Comparison of ENCODE assay signal across 8 cellular contexts in genomic region chr21:45590726-45591618, GRCh38. TPM values are rescaled to one million over a fixed set of nuclear protein-coding genes. Genes with fewer than 3 reads are reported as not detected.
DNase-seq lines count a peak whose midpoint lies in the region; ATAC-seq and TF ChIP-seq lines count a peak whose summit lies in the region.

No MANE protein-coding gene starts in this region.

- H3K9me3 Mint-ChIP-seq in activated CD8-positive, alpha-beta T cell treated with anti-CD3 and anti-CD28 coated beads for 36 hours: peaks cover 18% of the 10 kb centered on the region

- H3K4me3 Mint-ChIP-seq in activated CD8-positive, alpha-beta T cell treated with anti-CD3 and anti-CD28 coated beads for 36 hours: no peak overlapping the region

- H3K27me3 Mint-ChIP-seq in activated CD8-positive, alpha-beta T cell treated with anti-CD3 and anti-CD28 coated beads for 36 hours: peaks cover 15% of the 10 kb centered on the region

- H3K27ac Mint-ChIP-seq in activated CD8-positive, alpha-beta T cell treated with anti-CD3 and anti-CD28 coated beads for 36 hours: no peak overlapping the region

- ATAC-seq in HG02642 (IDR thresholded peaks at IDR 0.05; ENCODE audit: poor library complexity, unreplicated experiment) (peak; percentile 42), left cardiac atrium (peak; percentile 54 to 74), GM18867 (IDR thresholded peaks at IDR 0.05; ENCODE audit: unreplicated experiment) (no peak), HG02571 (IDR thresholded peaks at IDR 0.05; ENCODE audit: unreplicated experiment) (no peak)
- peak; percentile 47 for ATAC-seq in activated CD8-positive, alpha-beta T cell treated with anti-CD3 and anti-CD28 coated beads for 36 hours

- no peak overlapping the region for H3K27ac ChIP-seq in AG04450 (ENCODE audit: low read depth, low read length)

- H3K4me3 ChIP-seq in AG04450 (ENCODE audit: low read depth, low read length): peak overlapping the region; percentile 44; the same call in 1 of the 2 replicates

- TF ChIP-seq CTCF in AG04450 (IDR thresholded peaks at IDR 0.05; ENCODE audit: low read depth, low read length): no peak
- no peak for TF ChIP-seq CTCF in activated CD8-positive, alpha-beta T cell treated with anti-CD3 and anti-CD28 coated beads for 36 hours (IDR thresholded peaks at IDR 0.05)

- H3K9me3 ChIP-seq in AG04450 (ENCODE audit: control insufficient read depth, insufficient read depth, low read length): peaks cover 24% of the 10 kb centered on the region

- intact Hi-C loops in activated CD8-positive, alpha-beta T cell treated with anti-CD3 and anti-CD28 coated beads for 36 hours (cut with micrococcal nuclease): no loop called here
- intact Hi-C loops in left cardiac atrium (cut with DNase I): loop anchor here in 1 of 2 donors (5.0 kb wide), 1 partner anchor 299 kb away; no protein-coding TSS in a partner anchor

- peaks cover 20% of the 10 kb centered on the region for H3K4me1 Mint-ChIP-seq in activated CD8-positive, alpha-beta T cell treated with anti-CD3 and anti-CD28 coated beads for 36 hours (ENCODE audit: low read depth)

- H3K36me3 Mint-ChIP-seq in activated CD8-positive, alpha-beta T cell treated with anti-CD3 and anti-CD28 coated beads for 36 hours (ENCODE audit: low read depth): peaks cover 7% of the 10 kb centered on the region

- DNase-seq in AG04450 (ENCODE audit: low read depth, low spot score) (no peak), left cardiac atrium (peak; percentile 34), NCI-H524 treated with DMSO at 0.1 percent for 48 hours (lab: John Stamatoyannopoulos, UW) (no peak)
- peak; percentile 77 for DNase-seq in activated CD8-positive, alpha-beta T cell treated with anti-CD3 and anti-CD28 coated beads for 36 hours
- DNase-seq in stimulated activated CD4-positive, alpha-beta T cell treated with anti-CD3 and anti-CD28 coated beads, Interleukin-2, amount 100 ng/mL, for 48 hours: peak; percentile 32 to 57

- CTCF ChIA-PET in AG04450 (lab: Charles Lee): no interaction called here
- CTCF ChIA-PET in activated CD8-positive, alpha-beta T cell treated with anti-CD3 and anti-CD28 coated beads for 36 hours (lab: Charles Lee): no interaction called here

- peaks cover 41% of the 10 kb centered on the region for H3K27me3 ChIP-seq in AG04450 (ENCODE audit: control insufficient read depth, insufficient read depth, low read length)

- POLR2A ChIA-PET in AG04450 (lab: Yijun Ruan, JAX): no interaction called here
- POLR2A ChIA-PET in activated CD8-positive, alpha-beta T cell treated with anti-CD3 and anti-CD28 coated beads for 36 hours (lab: Charles Lee): interaction anchor here (1.4 kb wide), 1 partner anchor 32 kb away, joined by 3 read pairs; no protein-coding TSS in a partner anchor

RNA-seq across cellular contexts. Expression of gene SLC19A1, which starts 48.7 kb away (rescaled TPM):
- polyA plus RNA-seq in AG04450 (2011; rRNA removed): 4.4 and 7.5 TPM in 2 replicates
- polyA minus RNA-seq in AG04450 (2011; rRNA and poly(A)+ RNA removed): 4.2 and 4.3 TPM in 2 replicates
- 10 to 100 TPM; 40.1 to 46.1 TPM for total RNA-seq in activated CD8-positive, alpha-beta T cell treated with anti-CD3 and anti-CD28 coated beads for 36 hours
- 1 to 10 TPM; 5.4 to 8.6 TPM for total RNA-seq in left cardiac atrium

RNA-seq across cellular contexts. Expression of gene PCBP3, which starts 52.6 kb away (rescaled TPM):
- polyA plus RNA-seq in AG04450 (2011; rRNA removed): 1.6 and 2.1 TPM in 2 replicates
- 5.0 and 5.9 TPM in 2 replicates for polyA minus RNA-seq in AG04450 (2011; rRNA and poly(A)+ RNA removed)
- 1 to 10 TPM; 1.9 to 2.2 TPM for total RNA-seq in activated CD8-positive, alpha-beta T cell treated with anti-CD3 and anti-CD28 coated beads for 36 hours
- total RNA-seq in left cardiac atrium: 1 to 10 TPM; 5.8 to 5.9 TPM

Comparison
In these comparisons a context has a peak if more than half of its experiments do, and no peak if none do; other contexts are left out.
1. DNase-seq: peak in activated CD8-positive, alpha-beta T cell treated with anti-CD3 and anti-CD28 coated beads for 36 hours (single experiment), left cardiac atrium (single experiment) and stimulated activated CD4-positive, alpha-beta T cell treated with anti-CD3 and anti-CD28 coated beads, Interleukin-2, amount 100 ng/mL, for 48 hours (2 of 2); none in AG04450 (single experiment) and NCI-H524 treated with DMSO at 0.1 percent for 48 hours (single experiment).
2. ATAC-seq: peak in HG02642 (single experiment), activated CD8-positive, alpha-beta T cell treated with anti-CD3 and anti-CD28 coated beads for 36 hours (single experiment) and left cardiac atrium (2 of 2); none in GM18867 (single experiment) and HG02571 (single experiment).
3. RNA of gene SLC19A1, which starts 48.7 kb away (total RNA-seq): 40.1 to 46.1 TPM in activated CD8-positive, alpha-beta T cell treated with anti-CD3 and anti-CD28 coated beads for 36 hours; 5.4 to 8.6 TPM in left cardiac atrium; every median in the first group is over 4 times any median in the second.